ENCODE assay signal across 21 cellular contexts in genomic region chr16:687499-687898, GRCh38. TPM values are rescaled to one million over a fixed set of nuclear protein-coding genes. Genes with fewer than 3 reads are reported as not detected.
"Had no signal": no experiment of that assay in that cellular context is flagged by ENCODE, and none has a peak within 500 bp of the region (broad histone marks: within the 10 kb centered on the region; RNA-seq: fewer than 3 reads in every experiment).

No MANE protein-coding gene starts in this region.

- H3K9me3 Mint-ChIP-seq: activated T-cell treated with anti-CD3 and anti-CD28 coated beads, Interleukin-2, amount 50 U/mL, for 72 hours; effector memory CD8-positive, alpha-beta T cell; WTC11 had no signal

- H3K4me3 Mint-ChIP-seq: stimulated activated naive B cell treated with anti-CD40 and anti-IgM and Interleukin-4, amounts not matched to agents 10 μg/mL and 1 μg/mL and 100 μg/mL, for 72 hours; WTC11 had no signal

- DNase-seq: activated CD4-positive, alpha-beta T cell treated with anti-CD3 and anti-CD28 coated beads, Interleukin-2, amount 50 U/mL, for 4 hours; activated naive CD4-positive, alpha-beta T cell treated with Interleukin-2 at 50 U/mL for 16 hours; activated T-cell treated with anti-CD3 and anti-CD28 coated beads for 4 hours; activated T-cell treated with anti-CD3 and anti-CD28 coated beads, Interleukin-2, amount 50 U/mL, for 72 hours; cortex of kidney; effector memory CD8-positive, alpha-beta T cell; erythroblast; gastrocnemius medialis; glutamatergic neuron; islet precursor cell; left ventricle myocardium inferior; mesendoderm; mucosa of descending colon; nephron progenitor cell; occipital lobe; psoas muscle; stimulated activated CD4-positive, alpha-beta T cell treated with anti-CD3 and anti-CD28 coated beads, Interleukin-15, amount 100 ng/mL, for 24 hours; stimulated activated CD4-positive, alpha-beta T cell treated with anti-CD3 and anti-CD28 coated beads, Interleukin-2, amount 100 ng/mL, for 24 hours; stimulated activated naive B cell treated with anti-CD40 and anti-IgM and Interleukin-4, amounts not matched to agents 10 μg/mL and 1 μg/mL and 100 μg/mL, for 72 hours; T-helper 2 cell had no signal

- ATAC-seq: activated T-cell treated with anti-CD3 and anti-CD28 coated beads, Interleukin-2, amount 50 U/mL, for 72 hours; effector memory CD8-positive, alpha-beta T cell; gastrocnemius medialis; mucosa of descending colon; psoas muscle; stimulated activated naive B cell treated with anti-CD40 and anti-IgM and Interleukin-4, amounts not matched to agents 10 μg/mL and 1 μg/mL and 100 μg/mL, for 72 hours; WTC11 had no signal

- H3K27ac Mint-ChIP-seq: activated T-cell treated with anti-CD3 and anti-CD28 coated beads, Interleukin-2, amount 50 U/mL, for 72 hours; effector memory CD8-positive, alpha-beta T cell; nephron progenitor cell; stimulated activated naive B cell treated with anti-CD40 and anti-IgM and Interleukin-4, amounts not matched to agents 10 μg/mL and 1 μg/mL and 100 μg/mL, for 72 hours; WTC11 had no signal

- H3K27me3 Mint-ChIP-seq: effector memory CD8-positive, alpha-beta T cell had no signal

RNA-seq across cellular contexts. Expression of gene FBXL16, which starts 18.1 kb away (rescaled TPM):
- total RNA-seq: gastrocnemius medialis had no signal
